18 cellular contexts compared by ENCODE assay signal in the genomic region with DNA sequence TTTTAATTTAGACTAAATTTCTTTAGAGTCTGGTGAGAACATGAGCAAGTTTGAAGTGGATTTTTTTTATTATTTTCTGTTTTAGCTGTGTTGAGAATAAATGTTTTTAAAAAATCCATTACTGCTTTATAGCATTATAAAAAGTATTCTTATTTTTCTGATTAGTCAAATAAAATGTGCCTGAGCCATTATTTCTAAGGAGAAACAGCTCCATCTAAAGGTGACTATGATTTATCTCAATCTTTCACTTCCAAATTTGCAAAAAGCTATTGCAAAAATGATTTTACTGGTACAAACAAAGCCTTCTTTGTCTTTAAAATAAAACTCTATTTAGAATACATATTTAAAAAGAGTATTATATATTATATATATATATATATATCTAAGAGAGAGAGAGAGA.
DNase-seq lines count a peak whose midpoint lies in the region; ATAC-seq, FAIRE-seq and TF ChIP-seq lines count a peak whose summit lies in the region.
"Had no signal": no experiment of that assay in that cellular context is flagged by ENCODE, and none has a peak within 500 bp of the region (broad histone marks: within the 10 kb centered on the region; RNA-seq: fewer than 3 reads in every experiment).

No MANE protein-coding gene starts in this region.

- H3K4me3 Mint-ChIP-seq in chondrocyte (ENCODE audit: unreplicated experiment) = no peak overlapping the region
- H3K4me3 Mint-ChIP-seq: T-helper 1 cell treated with Interleukin-12 subunit alpha and Interleukin-12 subunit beta and Interleukin-4 antibody, amounts not matched to agents 30 μg/mL and 1 μg/mL, for 36 hours had no signal

- peak; percentile 23 for TF ChIP-seq CTCF in chondrocyte (IDR thresholded peaks at IDR 0.05)
- TF ChIP-seq CTCF in pancreas (IDR thresholded peaks at IDR 0.05) = no peak

- H3K27ac Mint-ChIP-seq in chondrocyte (ENCODE audit: unreplicated experiment) = no peak overlapping the region
- H3K27ac Mint-ChIP-seq: T-helper 1 cell treated with Interleukin-12 subunit alpha and Interleukin-12 subunit beta and Interleukin-4 antibody, amounts not matched to agents 30 μg/mL and 1 μg/mL, for 36 hours had no signal

- peak; percentile 43 for FAIRE-seq in pancreas (lab: Jason Lieb, UNC)
- FAIRE-seq: K562 had no signal

- DNase-seq in DMS 273 (lab: John Stamatoyannopoulos, UW; ENCODE audit: unreplicated experiment) = peak; percentile 7
- DNase-seq in DMS 273 treated with DMSO at 0.1 percent for 48 hours (lab: John Stamatoyannopoulos, UW) = no peak
- peak; percentile 0 for DNase-seq in NCI-H69 (lab: John Stamatoyannopoulos, UW)
- DNase-seq in chondrocyte (ENCODE audit: low spot score) = no peak
- no peak for DNase-seq in pancreas
- DNase-seq in NCI-H1048 (lab: John Stamatoyannopoulos, UW) = no peak
- DNase-seq in NCI-H187 (lab: John Stamatoyannopoulos, UW) = no peak
- DNase-seq: DMS153, HCEC 1CT, NCI-H1092 treated with DMSO at 0.1 percent for 48 hours, NCI-H1930, NCI-H226 had no signal

- no peak overlapping the region for H3K27ac ChIP-seq in pancreas
- H3K27ac ChIP-seq: 22Rv1, HL-60 had no signal

- peaks cover 27% of the 10 kb centered on the region for H3K9me3 Mint-ChIP-seq in chondrocyte (ENCODE audit: low read depth)

- no peak overlapping the region for H3K4me3 ChIP-seq in pancreas
- H3K4me3 ChIP-seq: K562 had no signal

- H3K4me1 Mint-ChIP-seq in chondrocyte (ENCODE audit: low read depth) = no peaks in the 10 kb centered on the region

- H3K36me3 ChIP-seq in pancreas = no peaks in the 10 kb centered on the region

- H3K36me3 Mint-ChIP-seq in chondrocyte (ENCODE audit: low read depth) = no peaks in the 10 kb centered on the region

- no peaks in the 10 kb centered on the region for H3K9me3 ChIP-seq in pancreas

- intact Hi-C loops in pancreas (cut with DNase I) = no loop called here

- ATAC-seq in pancreas (no peak), GM21786 (IDR thresholded peaks at IDR 0.05; ENCODE audit: unreplicated experiment) (no peak)
- ATAC-seq: K562, Right ventricle myocardium inferior had no signal

- no peaks in the 10 kb centered on the region for H3K27me3 Mint-ChIP-seq in chondrocyte (ENCODE audit: low read depth)

- peaks cover 0 to under 1% (median 0%) of the 10 kb centered on the region in 4 donors for H3K27me3 ChIP-seq in pancreas

- H3K4me1 ChIP-seq in pancreas = no peaks in the 10 kb centered on the region

Comparison
In these comparisons a context has a peak if more than half of its experiments do, and no peak if none do; other contexts are left out.
1. DNase-seq: peak in DMS 273 (single experiment) and NCI-H69 (single experiment); none in DMS 273 treated with DMSO at 0.1 percent for 48 hours (single experiment), chondrocyte (single experiment), pancreas (0 of 6), NCI-H1048 (single experiment) and NCI-H187 (0 of 2).